ENCODE assay signal across 18 cellular contexts in the genomic region with DNA sequence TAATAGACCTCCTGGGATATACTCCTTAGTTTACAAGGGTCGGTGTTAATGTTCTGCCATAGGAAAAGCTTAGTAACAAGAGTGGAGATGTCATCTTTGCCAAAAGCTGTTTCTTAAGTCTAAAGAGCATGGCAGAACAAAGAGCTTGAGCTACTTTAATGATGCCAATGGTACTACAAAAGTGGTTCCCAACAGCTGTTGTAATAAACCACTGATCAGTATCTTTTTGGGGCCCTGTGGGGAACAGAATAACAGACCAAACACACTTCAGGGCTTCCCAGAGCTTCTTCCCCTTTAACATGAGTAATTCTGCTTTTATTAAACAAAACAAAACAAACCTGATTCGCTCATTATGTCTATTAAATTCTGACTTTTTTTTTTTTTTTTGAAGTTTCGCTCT.
"Had no signal": no experiment of that assay in that cellular context is flagged by ENCODE, and none has a peak within 500 bp of the region (broad histone marks: within the 10 kb centered on the region; RNA-seq: fewer than 3 reads in every experiment).

No MANE protein-coding gene starts in this region.

- H3K27me3 ChIP-seq: breast epithelium, gastrocnemius medialis, heart left ventricle, left lung, thyroid gland had no signal

- DNase-seq: activated CD4-positive, alpha-beta T cell treated with anti-CD3 and anti-CD28 coated beads for 36 hours; activated CD4-positive, alpha-beta T cell treated with anti-CD3 and anti-CD28 coated beads, Interleukin-2, amount 50 U/mL, for 48 hours; activated gamma-delta T cell; cerebellar nuclear complex; cortex of kidney; gastrocnemius medialis; heart left ventricle; left lung; mammary epithelial cell; midbrain; nephron progenitor cell; stimulated activated CD4-positive, alpha-beta T cell treated with anti-CD3 and anti-CD28 coated beads, Interleukin-12 subunit alpha, Interleukin-12 subunit beta, amount 100 ng/mL, for 4 hours; stimulated activated CD4-positive, alpha-beta T cell treated with anti-CD3 and anti-CD28 coated beads, Interleukin-2, amount 100 ng/mL, for 24 hours; stimulated activated naive CD4-positive, alpha-beta T cell treated with Interleukin-2 at 50 U/mL for 16 hours; thyroid gland had no signal

- ATAC-seq: activated CD4-positive, alpha-beta T cell treated with anti-CD3 and anti-CD28 coated beads for 36 hours; gastrocnemius medialis; heart left ventricle; left lung; WTC11 had no signal

- H3K9me3 ChIP-seq: breast epithelium, gastrocnemius medialis, heart left ventricle, left lung, thyroid gland had no signal

- H3K4me1 ChIP-seq: breast epithelium, gastrocnemius medialis, left lung, thyroid gland had no signal

- H3K36me3 ChIP-seq: breast epithelium, gastrocnemius medialis, heart left ventricle, left lung, thyroid gland had no signal

- H3K4me3 ChIP-seq: breast epithelium, gastrocnemius medialis, heart left ventricle, left lung, thyroid gland had no signal

- FAIRE-seq: astrocyte had no signal

- H3K27ac ChIP-seq: breast epithelium, gastrocnemius medialis, heart left ventricle, left lung, thyroid gland had no signal
